ENCODE assay signal across 1 cellular context in genomic region chr17:58517928-58518609, GRCh38.
TF ChIP-seq lines count a peak whose summit lies in the region.

No MANE protein-coding gene starts in this region.

TF ChIP-seq in GM12878, 131 proteins besides CTCF, POLR2A, EP300 and RAD21 (continued from another document and continues in another):
- TF ChIP-seq ZNF687 (IDR thresholded peaks at IDR 0.05) (no peak), POU2F2 (IDR thresholded peaks at IDR 0.05; ENCODE audit: borderline replicate concordance, low read depth, low read length) (peak; percentile 61; the same call in 2 of the 3 replicates), DPF2 (IDR thresholded peaks at IDR 0.05) (no peak), FOXK2 (IDR thresholded peaks at IDR 0.05) (peak; percentile 75), ZBED1 (IDR thresholded peaks at IDR 0.05; ENCODE audit: borderline replicate concordance) (no peak), SIX5 (IDR thresholded peaks at IDR 0.05; ENCODE audit: low read depth, low read length, severe bottlenecking) (peak; percentile 49), HDAC6 (IDR thresholded peaks at IDR 0.05; ENCODE audit: unreplicated experiment) (no peak), ATF7 (IDR thresholded peaks at IDR 0.05; ENCODE audit: low read depth) (peak; percentile 88), MYB (IDR thresholded peaks at IDR 0.05; ENCODE audit: borderline replicate concordance, low read depth, low read length) (no peak), KDM1A (IDR thresholded peaks at IDR 0.05; ENCODE audit: borderline replicate concordance) (no peak), SUPT20H (IDR thresholded peaks at IDR 0.05; ENCODE audit: borderline replicate concordance, control insufficient read depth, low read depth, low read length) (no peak), ZBTB4 (CRISPR knock-in tag; IDR thresholded peaks at IDR 0.05) (no peak), NR2C1 (IDR thresholded peaks at IDR 0.05) (peak; percentile 64; the same call in 1 of the 2 replicates), CBX3 (IDR thresholded peaks at IDR 0.05; ENCODE audit: borderline replicate concordance, low read depth) (no peak), PML (IDR thresholded peaks at IDR 0.05; ENCODE audit: low read length) (peak; percentile 41; the same call in 1 of the 2 replicates), TAF1 (IDR thresholded peaks at IDR 0.05; ENCODE audit: borderline replicate concordance, low read depth, low read length) (peak; percentile 62; the same call in 1 of the 2 replicates), RB1 (IDR thresholded peaks at IDR 0.05; ENCODE audit: borderline replicate concordance) (no peak), HCFC1 (IDR thresholded peaks at IDR 0.05; ENCODE audit: low read length) (peak; percentile 61), BRCA1 (IDR thresholded peaks at IDR 0.05; ENCODE audit: low read depth, low read length) (no peak), KAT2A (conservative IDR thresholded peaks at IDR 0.05; ENCODE audit: control insufficient read depth, low read depth, low read length) (no peak), CREM (IDR thresholded peaks at IDR 0.05; ENCODE audit: low read depth) (peak; percentile 91), SMARCA5 (IDR thresholded peaks at IDR 0.05) (no peak), CEBPZ (IDR thresholded peaks at IDR 0.05; ENCODE audit: low read depth, low read length) (peak; percentile 82), MXI1 (IDR thresholded peaks at IDR 0.05; ENCODE audit: low read depth, low read length) (peak; percentile 30; the same call in 1 of the 2 replicates), MYC (IDR thresholded peaks at IDR 0.05; ENCODE audit: insufficient read depth, insufficient read length, insufficient replicate concordance, low read length, severe bottlenecking) (no peak), USF2 (IDR thresholded peaks at IDR 0.05; ENCODE audit: borderline replicate concordance, low read depth, low read length) (no peak), ASH2L (IDR thresholded peaks at IDR 0.05; ENCODE audit: borderline replicate concordance, low read depth) (no peak), TCF3 (IDR thresholded peaks at IDR 0.05; ENCODE audit: borderline replicate concordance, insufficient read depth, low read depth, low read length) (no peak), ZBTB40 (IDR thresholded peaks at IDR 0.05; ENCODE audit: borderline replicate concordance) (peak; percentile 97), BCL11A (IDR thresholded peaks at IDR 0.05; ENCODE audit: low read depth, low read length) (no peak), TBL1XR1 (IDR thresholded peaks at IDR 0.05; ENCODE audit: low read depth, low read length) (0 out of 2 replicates have a peak, but pooled peaks have one; percentile 15), PBX3 (IDR thresholded peaks at IDR 0.05; ENCODE audit: insufficient replicate concordance, low read depth, low read length) (peak; percentile 21), BCL3 (IDR thresholded peaks at IDR 0.05; ENCODE audit: borderline replicate concordance, insufficient read depth, low read depth, low read length, poor library complexity, severe bottlenecking) (no peak), HDGF (IDR thresholded peaks at IDR 0.05) (peak; percentile 97), POLR2AphosphoS5 (IDR thresholded peaks at IDR 0.05; ENCODE audit: low read length) (peak; percentile 72), RBBP5 (conservative IDR thresholded peaks at IDR 0.05) (0 out of 2 replicates have a peak, but pooled peaks have one; percentile 65), NFXL1 (IDR thresholded peaks at IDR 0.05; ENCODE audit: borderline replicate concordance) (no peak), LARP7 (IDR thresholded peaks at IDR 0.05) (0 out of 2 replicates have a peak, but pooled peaks have one; percentile 34), MEF2B (IDR thresholded peaks at IDR 0.05; ENCODE audit: partially characterized antibody, poor library complexity, severe bottlenecking) (no peak)
